Comparison of ENCODE assay signal across 37 cellular contexts in genomic region chr4:64306255-64306565, GRCh38.
"Had no signal": no experiment of that assay in that cellular context is flagged by ENCODE, and none has a peak within 500 bp of the region (broad histone marks: within the 10 kb centered on the region; RNA-seq: fewer than 3 reads in every experiment).

No MANE protein-coding gene starts in this region.

- H3K4me2 ChIP-seq: PC-9 had no signal

- H3K27me3 ChIP-seq: brain microvascular endothelial cell, SJCRH30 had no signal

- H3K36me3 ChIP-seq: brain microvascular endothelial cell, SJCRH30, WERI-Rb-1 had no signal

- H3K27ac Mint-ChIP-seq: activated CD4-positive, alpha-beta memory T cell treated with anti-CD3 and anti-CD28 coated beads, Interleukin-2, amount 10 ng/mL, durations not matched to agents 7 days and 5 days; activated CD8-positive, alpha-beta memory T cell treated with anti-CD3 and anti-CD28 coated beads, Interleukin-2, amount 10 ng/mL, durations not matched to agents 7 days and 5 days; activated naive CD8-positive, alpha-beta T cell treated with anti-CD3 and anti-CD28 coated beads for 36 hours; activated T-cell treated with anti-CD3 and anti-CD28 coated beads, Interleukin-2, amount 50 U/mL, for 72 hours; activated T-helper 17 cell treated with anti-CD3 and anti-CD28 coated beads, Interleukin-2, amount 50 U/mL, for 72 hours had no signal

- H3K4me1 ChIP-seq: SJCRH30 had no signal

- H3K27me3 Mint-ChIP-seq: activated CD4-positive, alpha-beta memory T cell treated with anti-CD3 and anti-CD28 coated beads, Interleukin-2, amount 10 ng/mL, durations not matched to agents 7 days and 5 days; activated CD8-positive, alpha-beta memory T cell treated with anti-CD3 and anti-CD28 coated beads, Interleukin-2, amount 10 ng/mL, durations not matched to agents 7 days and 5 days; activated naive CD8-positive, alpha-beta T cell treated with anti-CD3 and anti-CD28 coated beads for 36 hours; activated T-helper 17 cell treated with anti-CD3 and anti-CD28 coated beads, Interleukin-2, amount 50 U/mL, for 72 hours had no signal

- H3K36me3 Mint-ChIP-seq: activated CD8-positive, alpha-beta memory T cell treated with anti-CD3 and anti-CD28 coated beads, Interleukin-2, amount 10 ng/mL, durations not matched to agents 7 days and 5 days; activated naive CD8-positive, alpha-beta T cell treated with anti-CD3 and anti-CD28 coated beads for 36 hours had no signal

- H3K9me3 ChIP-seq: SJCRH30 had no signal

- H3K4me3 ChIP-seq: PC-9, SJCRH30, SK-N-MC had no signal

- ATAC-seq: activated CD8-positive, alpha-beta memory T cell treated with anti-CD3 and anti-CD28 coated beads, Interleukin-2, amount 10 ng/mL, durations not matched to agents 7 days and 5 days; activated T-cell treated with anti-CD3 and anti-CD28 coated beads, Interleukin-2, amount 50 U/mL, for 72 hours; activated T-helper 17 cell treated with anti-CD3 and anti-CD28 coated beads, Interleukin-2, amount 50 U/mL, for 72 hours had no signal

- DNase-seq: activated CD4-positive, alpha-beta memory T cell treated with anti-CD3 and anti-CD28 coated beads, Interleukin-2, amount 10 ng/mL, durations not matched to agents 7 days and 5 days; activated CD4-positive, alpha-beta T cell treated with anti-CD3 and anti-CD28 coated beads for 1 hour; activated CD4-positive, alpha-beta T cell treated with anti-CD3 and anti-CD28 coated beads for 48 hours; activated CD4-positive, CD25-positive, alpha-beta regulatory T cell; activated CD8-positive, alpha-beta memory T cell treated with anti-CD3 and anti-CD28 coated beads for 24 hours; activated CD8-positive, alpha-beta memory T cell treated with anti-CD3 and anti-CD28 coated beads, Interleukin-2, amount 10 ng/mL, durations not matched to agents 7 days and 5 days; activated CD8-positive, alpha-beta memory T cell treated with anti-CD3 and anti-CD28 coated beads, Interleukin-2, amount 50 U/mL, for 48 hours; activated effector memory CD4-positive, alpha-beta T cell treated with anti-CD3 and anti-CD28 coated beads, Interleukin-2, amount 50 U/mL, for 16 hours; activated naive CD4-positive, alpha-beta T cell; activated naive CD4-positive, alpha-beta T cell treated with anti-CD3 and anti-CD28 coated beads, Interleukin-2, amount 50 U/mL, for 16 hours; activated naive CD8-positive, alpha-beta T cell treated with anti-CD3 and anti-CD28 coated beads for 36 hours; activated T-cell treated with anti-CD3 and anti-CD28 coated beads, Interleukin-2, amount 50 U/mL, for 72 hours; amniotic stem cell; aorta; brain microvascular endothelial cell; caudate nucleus; cerebellar nuclear complex; Kasumi-1; KBM-7; NCI-H1092 treated with DMSO at 0.1 percent for 48 hours; NCI-H1417; NCI-H146; NCI-H187; NCI-H2029 treated with DMSO at 0.1 percent for 48 hours; NCI-H2107; NCI-H2171; NCI-H510A; NCI-H526; NCI-H748 treated with DMSO at 0.1 percent for 48 hours; PC-9; SHP77; T1000; WERI-Rb-1 had no signal

- H3K4me1 Mint-ChIP-seq: activated CD4-positive, alpha-beta memory T cell treated with anti-CD3 and anti-CD28 coated beads, Interleukin-2, amount 10 ng/mL, durations not matched to agents 7 days and 5 days; activated CD8-positive, alpha-beta memory T cell treated with anti-CD3 and anti-CD28 coated beads, Interleukin-2, amount 10 ng/mL, durations not matched to agents 7 days and 5 days; activated naive CD8-positive, alpha-beta T cell treated with anti-CD3 and anti-CD28 coated beads for 36 hours; activated T-helper 17 cell treated with anti-CD3 and anti-CD28 coated beads, Interleukin-2, amount 50 U/mL, for 72 hours had no signal

- H2AFZ ChIP-seq: PC-9 had no signal

- H3K4me3 Mint-ChIP-seq: activated CD4-positive, alpha-beta memory T cell treated with anti-CD3 and anti-CD28 coated beads, Interleukin-2, amount 10 ng/mL, durations not matched to agents 7 days and 5 days; activated CD8-positive, alpha-beta memory T cell treated with anti-CD3 and anti-CD28 coated beads, Interleukin-2, amount 10 ng/mL, durations not matched to agents 7 days and 5 days; activated naive CD8-positive, alpha-beta T cell treated with anti-CD3 and anti-CD28 coated beads for 36 hours; activated T-cell treated with anti-CD3 and anti-CD28 coated beads, Interleukin-2, amount 50 U/mL, for 72 hours; activated T-helper 17 cell treated with anti-CD3 and anti-CD28 coated beads, Interleukin-2, amount 50 U/mL, for 72 hours had no signal

- H3K27ac ChIP-seq: brain microvascular endothelial cell, PC-9, RWPE1, SJCRH30, SK-N-MC, WERI-Rb-1 had no signal
